13 cellular contexts compared by ENCODE assay signal in the genomic region with DNA sequence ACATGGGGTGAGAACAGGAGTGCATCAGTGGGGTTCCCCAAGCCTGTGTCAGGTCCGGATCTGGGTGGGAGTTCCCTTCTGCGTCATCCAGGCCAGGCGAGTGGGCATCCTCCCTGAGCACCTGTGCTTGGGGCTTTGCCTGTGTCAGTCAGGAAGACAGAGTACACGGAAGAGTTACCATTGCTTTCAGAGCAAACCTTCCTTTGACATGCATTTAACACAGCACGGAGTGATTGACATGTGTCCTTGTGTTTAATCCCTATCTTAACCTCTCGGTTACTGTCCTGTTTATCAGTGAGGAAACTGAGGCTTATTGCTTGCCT. TPM values are rescaled to one million over a fixed set of nuclear protein-coding genes. Genes with fewer than 3 reads are reported as not detected.
DNase-seq lines count a peak whose midpoint lies in the region; ATAC-seq and TF ChIP-seq lines count a peak whose summit lies in the region.
"Had no signal": no experiment of that assay in that cellular context is flagged by ENCODE, and none has a peak within 500 bp of the region (broad histone marks: within the 10 kb centered on the region; RNA-seq: fewer than 3 reads in every experiment).

No MANE protein-coding gene starts in this region.

- no peaks in the 10 kb centered on the region for H3K27me3 Mint-ChIP-seq in osteocyte (ENCODE audit: unreplicated experiment)

- WGBS in heart left ventricle, 4 donors, result 79 to 90% (median 80%) methylated on average over 3 to 6 of the region's 6 CpGs

- intact Hi-C loops in heart left ventricle (cut with DNase I), result no loop called here
- intact Hi-C loops in Right ventricle myocardium superior (cut with DNase I), result no loop called here

- ATAC-seq in heart left ventricle (no peak), Right ventricle myocardium superior (ENCODE audit: poor library complexity) (no peak), HG03565 (IDR thresholded peaks at IDR 0.05; ENCODE audit: unreplicated experiment) (no peak)
- ATAC-seq: stimulated activated naive CD8-positive, alpha-beta T cell treated with anti-CD3 and anti-CD28 coated beads, Interleukin-15, Interleukin-2, amounts not matched to agents 100 U/mL and 50 U/mL, for 24 hours had no signal

- TF ChIP-seq CTCF in heart left ventricle (IDR thresholded peaks at IDR 0.05) (no peak), osteocyte (IDR thresholded peaks at IDR 0.05) (no peak)

- no peak overlapping the region for H3K4me3 Mint-ChIP-seq in osteocyte (ENCODE audit: unreplicated experiment)

- peak overlapping the region; percentile 31 for H3K27ac Mint-ChIP-seq in osteocyte (ENCODE audit: unreplicated experiment)

- peaks cover 3 to 51% (median 28%) of the 10 kb centered on the region in 9 donors for H3K36me3 ChIP-seq in heart left ventricle

- H3K4me3 ChIP-seq in heart left ventricle, result no peak overlapping the region

- H3K36me3 Mint-ChIP-seq in osteocyte (ENCODE audit: unreplicated experiment), result peaks cover 11% of the 10 kb centered on the region

- no peak for TF ChIP-seq POLR2A in heart left ventricle (IDR thresholded peaks at IDR 0.05)

- H3K4me1 Mint-ChIP-seq in osteocyte (ENCODE audit: unreplicated experiment), result peaks cover 69% of the 10 kb centered on the region

- H3K9me3 ChIP-seq in heart left ventricle, result no peaks in the 10 kb centered on the region
- H3K9me3 ChIP-seq: neutrophil had no signal

- H3K4me1 ChIP-seq in heart left ventricle, result peaks cover 30 to 100% (median 96%) of the 10 kb centered on the region in 12 donors

- DNase-seq in heart left ventricle (no peak), Right ventricle myocardium superior (no peak), epithelial cell of prostate (ENCODE audit: low read depth, low spot score) (no peak), osteocyte (ENCODE audit: extremely low spot score, unreplicated experiment) (no peak), occipital lobe (lab: John Stamatoyannopoulos, UW) (no peak), NCI-H1105 treated with DMSO at 0.1 percent for 48 hours (lab: John Stamatoyannopoulos, UW) (no peak), OCI-M1 (lab: John Stamatoyannopoulos, UW) (no peak)
- DNase-seq: islet precursor cell; NCI-H2171 treated with DMSO at 0.1 percent for 48 hours; stimulated activated CD4-positive, alpha-beta T cell treated with anti-CD3 and anti-CD28 coated beads, Interleukin-2, amount 100 ng/mL, for 24 hours; stimulated activated naive CD8-positive, alpha-beta T cell treated with anti-CD3 and anti-CD28 coated beads, Interleukin-15, Interleukin-2, amounts not matched to agents 100 U/mL and 50 U/mL, for 24 hours had no signal

- H3K27ac ChIP-seq in heart left ventricle, result peak overlapping the region in 11 of 12 donors; percentile 5 to 96 (median 91)
- H3K27ac ChIP-seq in epithelial cell of prostate, result peak overlapping the region; percentile 100

- H3K9me3 Mint-ChIP-seq in osteocyte (ENCODE audit: unreplicated experiment), result no peaks in the 10 kb centered on the region

- no peaks in the 10 kb centered on the region for H3K27me3 ChIP-seq in heart left ventricle
- H3K27me3 ChIP-seq: neutrophil had no signal

RNA-seq across cellular contexts. Expression of a gene that starts 47.6 kb away (rescaled TPM):
- 1 to 10 TPM in 2 of 9 donors, under 1 TPM in 7; 0.36 to 1.8 (median 0.72) TPM for total RNA-seq in heart left ventricle
- 1 to 10 TPM in 1 of 2 donors, under 1 TPM in 1; 0.91 to 1.4 TPM for polyA plus RNA-seq in heart left ventricle
- not detected for total RNA-seq in Right ventricle myocardium superior
- not detected in 2 replicates for total RNA-seq in osteocyte
- not detected for total RNA-seq in occipital lobe

RNA-seq across cellular contexts. Expression of a gene that starts 49.2 kb away (rescaled TPM):
- 100 to 1,000 TPM; 124 to 307 (median 154) TPM for total RNA-seq in heart left ventricle
- 100 to 1,000 TPM; 100 to 107 TPM for polyA plus RNA-seq in heart left ventricle
- total RNA-seq in Right ventricle myocardium superior, result 125 TPM
- 525 and 560 TPM in 2 replicates for total RNA-seq in osteocyte
- total RNA-seq in occipital lobe, result 53.2 TPM
